Comparison of ENCODE assay signal across 23 cellular contexts in genomic region chr14:58787601-58788000, GRCh38.
DNase-seq lines count a peak whose midpoint lies in the region; ATAC-seq and TF ChIP-seq lines count a peak whose summit lies in the region.
"Had no signal": no experiment of that assay in that cellular context is flagged by ENCODE, and none has a peak within 500 bp of the region (broad histone marks: within the 10 kb centered on the region; RNA-seq: fewer than 3 reads in every experiment).

No MANE protein-coding gene starts in this region.

- no peaks in the 10 kb centered on the region for H3K27me3 Mint-ChIP-seq in nephron (ENCODE audit: low read depth)

- H3K36me3 ChIP-seq in left lung: no peaks in the 10 kb centered on the region

- TF ChIP-seq CTCF in AG10803 (conservative IDR thresholded peaks at IDR 0.05; ENCODE audit: low read length): no peak
- no peak for TF ChIP-seq CTCF in dorsolateral prefrontal cortex (IDR thresholded peaks at IDR 0.05 in 54 of 56, conservative IDR thresholded peaks at IDR 0.05 in 2 of 56; ENCODE audit: low read depth in 1 of 56, partially characterized antibody in 56 of 56)
- TF ChIP-seq CTCF in nephron (IDR thresholded peaks at IDR 0.05; ENCODE audit: unreplicated experiment in 3 of 3): no peak
- no peak for TF ChIP-seq CTCF in left lung (IDR thresholded peaks at IDR 0.05)

- H3K4me3 ChIP-seq in AG10803 (ENCODE audit: low read length) (no peak overlapping the region), dorsolateral prefrontal cortex (no peak overlapping the region), left lung (no peak overlapping the region)
- H3K4me3 ChIP-seq: A549, GM12878 had no signal

- no peaks in the 10 kb centered on the region for H3K27me3 ChIP-seq in dorsolateral prefrontal cortex
- H3K27me3 ChIP-seq in left lung: no peaks in the 10 kb centered on the region

- H3K9me3 ChIP-seq in left lung: no peaks in the 10 kb centered on the region
- H3K9me3 ChIP-seq: A549 had no signal

- ATAC-seq in GM19023 (IDR thresholded peaks at IDR 0.05; ENCODE audit: unreplicated experiment): no peak
- no peak for ATAC-seq in left lung
- ATAC-seq: A549, GM12878, SK-N-SH treated with all-trans-retinoic acid at 6 μM for 48 hours had no signal

- peak overlapping the region in 2 of 3 experiments; percentile 12 to 92 for H3K27ac Mint-ChIP-seq in nephron
- H3K27ac Mint-ChIP-seq: B cell had no signal

- DNase-seq in AG10803 (ENCODE audit: low read depth) (peak; percentile 79), NCI-H1694 (lab: John Stamatoyannopoulos, UW) (peak; percentile 46), dorsolateral prefrontal cortex (no peak), T-helper 9 cell (no peak), retina (no peak), left lung (no peak)
- DNase-seq: COR-L47, DMS 273 treated with DMSO at 0.1 percent for 48 hours, DND-41, GOT3, NCI-H1105 treated with DMSO at 0.1 percent for 48 hours, NCI-H187, NCI-H2107, NCI-H524, NCI-H82, RPMI8226, SIG-M5 had no signal

- intact Hi-C loops in dorsolateral prefrontal cortex (cut with DNase I): no loop called here
- intact Hi-C loops in left lung (cut with DNase I): no loop called here

- no peaks in the 10 kb centered on the region for H3K36me3 Mint-ChIP-seq in nephron (ENCODE audit: low read depth)

- H3K9me3 Mint-ChIP-seq in nephron: no peaks in the 10 kb centered on the region

- peak overlapping the region in 55 of 59 donors; percentile 29 to 93 (median 72) for H3K27ac ChIP-seq in dorsolateral prefrontal cortex
- no peak overlapping the region for H3K27ac ChIP-seq in left lung
- H3K27ac ChIP-seq: A549 had no signal

- no peaks in the 10 kb centered on the region for H3K4me1 ChIP-seq in left lung

- peaks cover 55% of the 10 kb centered on the region for H3K4me1 Mint-ChIP-seq in nephron
- H3K4me1 Mint-ChIP-seq: B cell had no signal

- no peak overlapping the region for H3K4me3 Mint-ChIP-seq in nephron
- H3K4me3 Mint-ChIP-seq: B cell had no signal

Comparison
In these comparisons a context has a peak if more than half of its experiments do, and no peak if none do; other contexts are left out.
1. DNase-seq: peak in AG10803 (single experiment) and NCI-H1694 (single experiment); none in dorsolateral prefrontal cortex (0 of 10), T-helper 9 cell (single experiment), retina (single experiment) and left lung (0 of 2).
2. H3K27ac ChIP-seq: peak in dorsolateral prefrontal cortex (55 of 59); none in left lung (0 of 2).